8 cellular contexts compared by ENCODE assay signal in genomic region chrX:72121381-72121780, GRCh38. TPM values are rescaled to one million over a fixed set of nuclear protein-coding genes. Genes with fewer than 3 reads are reported as not detected.
DNase-seq lines count a peak whose midpoint lies in the region; ATAC-seq, FAIRE-seq and TF ChIP-seq lines count a peak whose summit lies in the region.

No MANE protein-coding gene starts in this region.

- TF ChIP-seq CTCF in A549 (IDR thresholded peaks at IDR 0.05) (no peak), K562 (IDR thresholded peaks at IDR 0.05 in 2 of 3, conservative IDR thresholded peaks at IDR 0.05 in 1 of 3; ENCODE audit: insufficient read depth in 2 of 3, low read depth in 1 of 3, low read length in 3 of 3) (no peak), left lung (IDR thresholded peaks at IDR 0.05) (no peak), upper lobe of left lung (IDR thresholded peaks at IDR 0.05) (no peak)

- H3K79me2 ChIP-seq in K562 (ENCODE audit: control insufficient read depth, insufficient read depth, low read length) = no peaks in the 10 kb centered on the region

- peak overlapping the region; percentile 54; the same call in 1 of the 2 replicates for H2AFZ ChIP-seq in K562 (ENCODE audit: low read depth, low read length)

- POLR2A ChIA-PET in A549 (lab: Yijun Ruan, JAX) = interaction anchor here (1.2 kb wide), 1 partner anchor 10 kb away, joined by 4 read pairs; the partner anchor contains the start of gene RTL5
- POLR2A ChIA-PET in K562 (lab: Yijun Ruan, JAX) = no interaction called here

- H3K9ac ChIP-seq in K562 (ENCODE audit: insufficient read depth in 1 of 2, low read depth in 2 of 2, low read length in 2 of 2) = no peak overlapping the region

- no peak overlapping the region for H3K4me3 ChIP-seq in A549
- H3K4me3 ChIP-seq in K562 = no peak overlapping the region
- H3K4me3 ChIP-seq in left lung = no peak overlapping the region
- H3K4me3 ChIP-seq in upper lobe of left lung = no peak overlapping the region

- H3K36me3 ChIP-seq in K562 (ENCODE audit: control insufficient read depth, insufficient read depth, low read length) = no peaks in the 10 kb centered on the region
- no peaks in the 10 kb centered on the region for H3K36me3 ChIP-seq in left lung
- H3K36me3 ChIP-seq in upper lobe of left lung = no peaks in the 10 kb centered on the region

- H3K4me2 ChIP-seq in A549 (0 out of 3 replicates have a peak overlapping the region, but pooled peaks have one; percentile 17), K562 (ENCODE audit: insufficient read depth, low read length) (no peak overlapping the region)

- TF ChIP-seq POLR2A in A549 (IDR thresholded peaks at IDR 0.05; ENCODE audit: low read length) = no peak
- no peak for TF ChIP-seq POLR2A in K562 (conservative IDR thresholded peaks at IDR 0.05)
- no peak for TF ChIP-seq POLR2A in upper lobe of left lung (IDR thresholded peaks at IDR 0.05)

- no TSS peak for BruUV-seq in K562 (replicated peaks; lab: Mats Ljungman, UMichigan)

- 0 out of 2 replicates have a peak, but pooled peaks cover 3% of the 10 kb centered on the region for H4K20me1 ChIP-seq in K562 (replicated peaks; ENCODE audit: control insufficient read depth, insufficient read depth, low read length)

- H3K9me3 ChIP-seq in A549 (no peaks in the 10 kb centered on the region), K562 (replicated peaks; ENCODE audit: control insufficient read depth, insufficient read depth, low read depth, low read length) (no peaks in the 10 kb centered on the region), left lung (no peaks in the 10 kb centered on the region), upper lobe of left lung (no peaks in the 10 kb centered on the region)

- FAIRE-seq in A549 (lab: Jason Lieb, UNC) = no peak
- FAIRE-seq in K562 (lab: Jason Lieb, UNC) = no peak

- TF ChIP-seq EP300 in A549 (IDR thresholded peaks at IDR 0.05) = no peak
- no peak for TF ChIP-seq EP300 in K562 (IDR thresholded peaks at IDR 0.05; ENCODE audit: low read length)
- TF ChIP-seq EP300 in upper lobe of left lung (IDR thresholded peaks at IDR 0.05) = no peak

- CTCF ChIA-PET in A549 (lab: Yijun Ruan, JAX) = interaction anchor here (0.6 to 1.3 kb wide), 2 partner anchors 16 to 99 kb away, joined by 3 read pairs; no protein-coding TSS in a partner anchor
- CTCF ChIA-PET in K562 (lab: Yijun Ruan, JAX; ENCODE audit: low intra/inter-chr PET ratio) = no interaction called here

- no peak for ATAC-seq in A549
- peak; percentile 73 for ATAC-seq in GM18867 (IDR thresholded peaks at IDR 0.05; ENCODE audit: unreplicated experiment)
- no peak for ATAC-seq in K562
- ATAC-seq in left lung = peak; percentile 75
- peak; percentile 76 to 89 for ATAC-seq in upper lobe of left lung (ENCODE audit: low FRiP score in 2 of 2)

- 33% methylated on average over 3 of the region's 3 CpGs for whole genome bisulfite sequencing in A549 (ENCODE audit: missing lambda C conversion rate)
- WGBS in K562 (ENCODE audit: insufficient coverage, low coverage, missing lambda C conversion rate) = 0% methylated on average over 2 of the region's 3 CpGs
- WGBS in upper lobe of left lung, 2 donors = 0 to 9% methylated on average over 2 to 3 of the region's 3 CpGs

- TF ChIP-seq RAD21 in A549 (conservative IDR thresholded peaks at IDR 0.05 in 1 of 2, IDR thresholded peaks at IDR 0.05 in 1 of 2) = no peak
- no peak for TF ChIP-seq RAD21 in K562 (CRISPR knock-in tag; conservative IDR thresholded peaks at IDR 0.05 in 1 of 2, IDR thresholded peaks at IDR 0.05 in 1 of 2)

- H3K27ac ChIP-seq in A549 = no peak overlapping the region
- no peak overlapping the region for H3K27ac ChIP-seq in K562 (ENCODE audit: extremely low read depth, low read depth, low read length)
- H3K27ac ChIP-seq in left lung = peak overlapping the region; percentile 42 to 86
- H3K27ac ChIP-seq in upper lobe of left lung = peak overlapping the region; percentile 62 to 74 (median 64)

- in situ Hi-C loops in K562 (cut with MboI) = no loop called here

- DNase-seq in A549 (ENCODE audit: low read depth in 1 of 2, low spot score in 1 of 2) (no peak), NCI-H446 treated with DMSO at 0.1 percent for 48 hours (lab: John Stamatoyannopoulos, UW) (peak; percentile 55), K562 (ENCODE audit: extremely low read depth in 1 of 4, low spot score in 3 of 4) (no peak), left lung (peak; percentile 72 to 81), upper lobe of left lung (peak in 1 of 2 donors; percentile 74), NCI-H82 (lab: John Stamatoyannopoulos, UW) (no peak), NCI-H2227 treated with DMSO at 0.1 percent for 48 hours (lab: John Stamatoyannopoulos, UW) (no peak)

- intact Hi-C loops in K562 (cut with micrococcal nuclease) (no loop called here), left lung (cut with DNase I) (no loop called here)

- no peaks in the 10 kb centered on the region; a peak in 1 of 5 replicates for H3K27me3 ChIP-seq in K562 (ENCODE audit: control insufficient read depth in 2 of 2, insufficient read depth in 2 of 2, low read length in 2 of 2)
- peaks cover 0 to 6% of the 10 kb centered on the region in 2 donors for H3K27me3 ChIP-seq in left lung
- no peaks in the 10 kb centered on the region for H3K27me3 ChIP-seq in upper lobe of left lung

- no peaks in the 10 kb centered on the region for H3K9me1 ChIP-seq in K562 (ENCODE audit: control insufficient read depth, insufficient read depth, low read length)

- peaks cover 10% of the 10 kb centered on the region; the same call in 2 of the 3 replicates for H3K4me1 ChIP-seq in A549
- no peaks in the 10 kb centered on the region for H3K4me1 ChIP-seq in K562 (replicated peaks in 1 of 2; ENCODE audit: control insufficient read depth in 2 of 2, insufficient read depth in 2 of 2, low read length in 2 of 2)
- H3K4me1 ChIP-seq in left lung = peaks cover 6 to 63% of the 10 kb centered on the region in 2 donors
- H3K4me1 ChIP-seq in upper lobe of left lung = peaks cover 34 to 49% (median 40%) of the 10 kb centered on the region in 4 donors

TF ChIP-seq in A549, 52 proteins besides CTCF, POLR2A, EP300 and RAD21:
- TF ChIP-seq CEBPB (IDR thresholded peaks at IDR 0.05) (no peak), CHD4 (IDR thresholded peaks at IDR 0.05; ENCODE audit: borderline replicate concordance) (no peak), E2F6 (IDR thresholded peaks at IDR 0.05; ENCODE audit: borderline replicate concordance, low read depth) (no peak)
TF ChIP-seq in A549: peak in this region for 0.

TF ChIP-seq in K562, 482 proteins besides CTCF, POLR2A, EP300 and RAD21:
- TF ChIP-seq HOXB6 (CRISPR knock-in tag; IDR thresholded peaks at IDR 0.05; ENCODE audit: borderline replicate concordance) (no peak), ZBTB5 (IDR thresholded peaks at IDR 0.05) (no peak), MXD1 (CRISPR knock-in tag; IDR thresholded peaks at IDR 0.05; ENCODE audit: borderline replicate concordance, poor library complexity, severe bottlenecking) (no peak), DPF2 (IDR thresholded peaks at IDR 0.05) (no peak), ZNF316 (IDR thresholded peaks at IDR 0.05) (no peak), KLF13 (tag; IDR thresholded peaks at IDR 0.05; ENCODE audit: borderline replicate concordance, low read depth) (no peak), ARHGAP35 (IDR thresholded peaks at IDR 0.05; ENCODE audit: partially characterized antibody) (no peak)

RNA-seq across cellular contexts. Expression of gene RTL5, which starts 10.3 kb away (rescaled TPM):
- polyA plus RNA-seq in A549 (2011; rRNA removed) (1.2 and 2.2 TPM in 2 replicates), A549 (2017; fragmentation: RNase III; extraction: RNeasy Plus Mini Kit Qiagen cat#74134 plus additional on column Dnase treatment) (2.9 to 3.3 TPM (median 3.2 TPM) in 3 replicates), K562 (2011; rRNA removed) (0.01 TPM in 1 of 2 replicates, not detected in the other), K562 (2014; fragmentation: Illumina TruSeq; extraction: Trizol) (0.03 TPM in 1 of 2 replicates, not detected in the other), K562 (2014; fragmentation: Nextera tagmentation; extraction: Ambion mirVana) (not detected), K562 (2014; rRNA removed) (not detected in 2 replicates)
- polyA plus RNA-seq in A549 (2012; cell fraction: cytosol; rRNA removed) = 1.8 and 2.1 TPM in 2 replicates
- 3.2 and 3.3 TPM in 2 replicates for polyA plus RNA-seq in A549 (2012; cell fraction: nucleus; rRNA removed)
- polyA minus RNA-seq in A549 (2011; rRNA and poly(A)+ RNA removed) = 3.2 and 3.6 TPM in 2 replicates
- 0.09 and 0.12 TPM in 2 replicates for total RNA-seq in K562 (2011; cell fraction: chromatin; rRNA removed; ENCODE audit: low replicate concordance)
- total RNA-seq in K562 (2011; cell fraction: nucleolus; rRNA removed) = 0.13 TPM in 1 of 2 replicates, not detected in the other
- total RNA-seq in K562 (2011; cell fraction: nucleoplasm; rRNA removed) = not detected in 2 replicates
- total RNA-seq in K562 (2014; rRNA removed) (not detected in 2 replicates), K562 (2014; rRNA removed; fragmentation: Illumina TruSeq; extraction: Trizol) (not detected in 2 replicates), K562 (2015; rRNA removed; fragmentation: Illumina TruSeq; extraction: Trizol) (not detected in 2 replicates), K562 (2021) (not detected in 2 replicates), left lung (10 to 100 TPM; 10.6 to 13.3 TPM), upper lobe of left lung (10 to 100 TPM in 2 of 6 donors, 1 to 10 TPM in 4; 2.7 to 15.7 (median 6.4) TPM)
- 0.01 and 0.06 TPM in 2 replicates for polyA plus RNA-seq in K562 (2011; cell fraction: cytosol; rRNA removed)
- 0.06 and 0.10 TPM in 2 replicates for polyA plus RNA-seq in K562 (2011; cell fraction: nucleus; rRNA removed)
- 0.08 and 0.09 TPM in 2 replicates for polyA plus RNA-seq in K562 (2012)
- not detected in 2 replicates for polyA minus RNA-seq in K562 (2011; rRNA and poly(A)+ RNA removed)
- polyA minus RNA-seq in K562 (2011; cell fraction: cytosol; rRNA and poly(A)+ RNA removed) = not detected in 2 replicates
- polyA minus RNA-seq in K562 (2011; cell fraction: nucleus; rRNA and poly(A)+ RNA removed) = not detected in 2 replicates

Comparison
In these comparisons a context has a peak if more than half of its experiments do, and no peak if none do; other contexts are left out.
1. ATAC-seq: peak in GM18867 (single experiment), left lung (single experiment) and upper lobe of left lung (2 of 2); none in A549 (0 of 2) and K562 (single experiment).
2. DNase-seq: peak in NCI-H446 treated with DMSO at 0.1 percent for 48 hours (single experiment) and left lung (2 of 2); none in A549 (0 of 2), K562 (0 of 4), NCI-H82 (single experiment) and NCI-H2227 treated with DMSO at 0.1 percent for 48 hours (single experiment).
3. H3K27ac ChIP-seq: peak in left lung (2 of 2) and upper lobe of left lung (4 of 4); none in A549 (0 of 2) and K562 (single experiment).